9 cellular contexts compared by ENCODE assay signal in the genomic region with DNA sequence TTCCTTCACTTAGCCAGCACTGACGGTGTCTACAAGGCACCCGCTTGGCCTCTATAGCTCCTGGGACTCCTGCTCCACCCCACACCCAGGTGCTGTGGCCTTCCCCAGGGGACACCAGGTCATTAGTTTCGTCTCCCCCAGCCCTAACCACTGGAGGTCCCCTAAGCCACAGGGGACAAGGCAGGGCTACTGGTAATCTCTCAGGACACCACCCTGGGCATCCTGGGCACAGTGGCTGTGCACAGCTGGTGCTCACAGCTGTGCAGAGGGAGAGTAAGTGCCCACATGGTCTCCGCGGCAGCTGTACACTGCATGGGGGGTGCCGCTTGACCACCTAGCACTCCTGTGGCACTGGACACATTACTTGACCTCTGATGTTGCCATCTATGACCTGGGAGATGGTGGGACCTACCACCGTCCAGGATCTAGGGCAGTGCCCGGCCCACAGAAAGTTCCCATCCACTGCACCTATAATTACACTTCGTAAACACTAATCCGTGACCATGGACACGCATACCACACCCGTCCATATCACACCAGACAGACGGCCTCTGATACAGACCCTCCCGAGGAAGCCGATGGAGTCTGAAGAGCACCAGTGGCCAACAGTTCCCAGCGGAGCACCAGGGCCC.
DNase-seq lines count a peak whose midpoint lies in the region; ATAC-seq, FAIRE-seq and TF ChIP-seq lines count a peak whose summit lies in the region.
"Had no signal": no experiment of that assay in that cellular context is flagged by ENCODE, and none has a peak within 500 bp of the region (broad histone marks: within the 10 kb centered on the region; RNA-seq: fewer than 3 reads in every experiment).

No MANE protein-coding gene starts in this region.

- ATAC-seq in CD8-positive, alpha-beta T cell = no peak
- ATAC-seq in HG02763 (IDR thresholded peaks at IDR 0.05; ENCODE audit: unreplicated experiment) = peak; percentile 4
- ATAC-seq in GM18520 (IDR thresholded peaks at IDR 0.05; ENCODE audit: unreplicated experiment) = no peak

- no peaks in the 10 kb centered on the region for H3K27me3 ChIP-seq in CD8-positive, alpha-beta T cell (ENCODE audit: insufficient read depth, low read length)
- no peaks in the 10 kb centered on the region for H3K27me3 ChIP-seq in mononuclear cell (ENCODE audit: insufficient read depth, low read length)
- H3K27me3 ChIP-seq: cardiac muscle cell had no signal

- H3K27ac Mint-ChIP-seq in CD8-positive, alpha-beta T cell = peak overlapping the region; percentile 95
- peak overlapping the region; percentile 82 for H3K27ac Mint-ChIP-seq in activated T-helper 2 cell treated with anti-CD3 and anti-CD28 coated beads, Interferon-gamma antibody, Interleukin-2, Interleukin-4, amounts not matched to agents 10 μg/mL and 5 μg/mL and 100 μg/mL, durations not matched to agents 14 hours and 24 hours and 36 hours

- H3K27me3 Mint-ChIP-seq in CD8-positive, alpha-beta T cell (ENCODE audit: low read depth) = no peaks in the 10 kb centered on the region
- peaks cover 5% of the 10 kb centered on the region for H3K27me3 Mint-ChIP-seq in activated T-helper 2 cell treated with anti-CD3 and anti-CD28 coated beads, Interferon-gamma antibody, Interleukin-2, Interleukin-4, amounts not matched to agents 10 μg/mL and 5 μg/mL and 100 μg/mL, durations not matched to agents 14 hours and 24 hours and 36 hours (ENCODE audit: low read depth)

- peak overlapping the region; percentile 90 for H3K4me3 Mint-ChIP-seq in CD8-positive, alpha-beta T cell
- peak overlapping the region; percentile 82 for H3K4me3 Mint-ChIP-seq in activated T-helper 2 cell treated with anti-CD3 and anti-CD28 coated beads, Interferon-gamma antibody, Interleukin-2, Interleukin-4, amounts not matched to agents 10 μg/mL and 5 μg/mL and 100 μg/mL, durations not matched to agents 14 hours and 24 hours and 36 hours (ENCODE audit: low read depth)

- peaks cover 66% of the 10 kb centered on the region for H3K4me1 ChIP-seq in CD8-positive, alpha-beta T cell (ENCODE audit: insufficient read depth, low read length)
- peaks cover 86% of the 10 kb centered on the region for H3K4me1 ChIP-seq in mononuclear cell (ENCODE audit: insufficient read depth, low read length)

- TF ChIP-seq POLR2A in H54 (IDR thresholded peaks at IDR 0.05; ENCODE audit: low read depth, low read length) = no peak

- peak in 2 of 7 experiments; percentile 19 to 62 for DNase-seq in CD8-positive, alpha-beta T cell
- no peak for DNase-seq in activated T-helper 2 cell treated with anti-CD3 and anti-CD28 coated beads, Interferon-gamma antibody, Interleukin-2, Interleukin-4, amounts not matched to agents 10 μg/mL and 5 μg/mL and 100 μg/mL, durations not matched to agents 14 hours and 24 hours and 36 hours (ENCODE audit: low spot score)
- DNase-seq in DMS 273 treated with DMSO at 0.1 percent for 48 hours (lab: John Stamatoyannopoulos, UW) (no peak), amygdala (lab: John Stamatoyannopoulos, UW) (no peak), H54 (ENCODE audit: insufficient read length, low spot score) (no peak)

- TF ChIP-seq CTCF in CD8-positive, alpha-beta T cell (IDR thresholded peaks at IDR 0.05) = no peak

- H3K4me3 ChIP-seq in CD8-positive, alpha-beta T cell (ENCODE audit: low read depth, low read length) = peak overlapping the region; percentile 62
- peak overlapping the region; percentile 51 for H3K4me3 ChIP-seq in mononuclear cell (ENCODE audit: low read length)
- H3K4me3 ChIP-seq: cardiac muscle cell had no signal

- peak overlapping the region; percentile 75 for H3K27ac ChIP-seq in CD8-positive, alpha-beta T cell (ENCODE audit: low read depth, low read length)
- H3K27ac ChIP-seq: cardiac muscle cell had no signal

- intact Hi-C loops in CD8-positive, alpha-beta T cell (cut with DNase I, micrococcal nuclease) = loop anchor here (1.0 to 10.0 kb wide), 17 partner anchors 8 to 875 kb away; a partner anchor contains a TSS
- intact Hi-C loops in activated T-helper 2 cell treated with anti-CD3 and anti-CD28 coated beads, Interferon-gamma antibody, Interleukin-2, Interleukin-4, amounts not matched to agents 10 μg/mL and 5 μg/mL and 100 μg/mL, durations not matched to agents 14 hours and 24 hours and 36 hours (cut with micrococcal nuclease) = loop anchor here (1.0 to 10.0 kb wide), 7 partner anchors 8 to 280 kb away; a partner anchor contains a TSS

- FAIRE-seq in H54 (lab: Jason Lieb, UNC) = no peak

- peaks cover 73% of the 10 kb centered on the region for H3K4me1 Mint-ChIP-seq in CD8-positive, alpha-beta T cell (ENCODE audit: low read depth)
- peaks cover 72% of the 10 kb centered on the region for H3K4me1 Mint-ChIP-seq in activated T-helper 2 cell treated with anti-CD3 and anti-CD28 coated beads, Interferon-gamma antibody, Interleukin-2, Interleukin-4, amounts not matched to agents 10 μg/mL and 5 μg/mL and 100 μg/mL, durations not matched to agents 14 hours and 24 hours and 36 hours (ENCODE audit: low read depth)

- CTCF ChIA-PET in CD8-positive, alpha-beta T cell (lab: Charles Lee) = interaction anchor here (0.6 to 4.7 kb wide), 36 partner anchors 8 to 616 kb away, joined by 3 to 35 read pairs (median 4); a partner anchor contains a TSS

- H3K9me3 ChIP-seq in CD8-positive, alpha-beta T cell (ENCODE audit: low read length) = no peaks in the 10 kb centered on the region
- no peaks in the 10 kb centered on the region for H3K9me3 ChIP-seq in mononuclear cell (ENCODE audit: low read depth, low read length)

- no peaks in the 10 kb centered on the region for H3K36me3 ChIP-seq in CD8-positive, alpha-beta T cell (ENCODE audit: insufficient read depth, low read length)
- H3K36me3 ChIP-seq: cardiac muscle cell had no signal

- POLR2A ChIA-PET in CD8-positive, alpha-beta T cell (lab: Charles Lee) = interaction anchor here (0.6 to 3.0 kb wide), 17 partner anchors 9 to 616 kb away, joined by 3 to 13 read pairs (median 4); a partner anchor contains a TSS

- no peaks in the 10 kb centered on the region for H3K9me3 Mint-ChIP-seq in CD8-positive, alpha-beta T cell
- no peaks in the 10 kb centered on the region for H3K9me3 Mint-ChIP-seq in activated T-helper 2 cell treated with anti-CD3 and anti-CD28 coated beads, Interferon-gamma antibody, Interleukin-2, Interleukin-4, amounts not matched to agents 10 μg/mL and 5 μg/mL and 100 μg/mL, durations not matched to agents 14 hours and 24 hours and 36 hours

- no peaks in the 10 kb centered on the region for H3K36me3 Mint-ChIP-seq in CD8-positive, alpha-beta T cell
- H3K36me3 Mint-ChIP-seq in activated T-helper 2 cell treated with anti-CD3 and anti-CD28 coated beads, Interferon-gamma antibody, Interleukin-2, Interleukin-4, amounts not matched to agents 10 μg/mL and 5 μg/mL and 100 μg/mL, durations not matched to agents 14 hours and 24 hours and 36 hours (ENCODE audit: low read depth) = peaks cover 28% of the 10 kb centered on the region
